Comparison of ENCODE assay signal across 17 cellular contexts in the genomic region with DNA sequence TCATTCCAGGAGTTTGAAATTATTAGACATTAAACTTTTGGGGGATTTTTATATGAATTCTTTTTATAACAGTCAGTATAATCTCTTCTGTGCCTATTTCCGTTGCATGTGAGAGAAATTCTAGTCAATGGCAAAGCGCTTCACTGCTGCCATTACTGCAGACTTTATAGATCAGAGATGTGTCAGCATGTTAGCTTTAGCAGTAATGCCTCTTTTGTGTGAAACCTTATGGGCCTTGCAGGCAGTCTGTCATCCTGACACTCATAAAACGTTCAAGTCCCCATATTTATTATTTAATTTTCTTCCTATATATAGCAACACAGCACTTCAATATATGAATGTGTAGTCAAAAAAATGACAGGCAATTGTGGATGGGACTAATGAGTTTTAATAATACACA.
"Had no signal": no experiment of that assay in that cellular context is flagged by ENCODE, and none has a peak within 500 bp of the region (broad histone marks: within the 10 kb centered on the region; RNA-seq: fewer than 3 reads in every experiment).

No MANE protein-coding gene starts in this region.

- DNase-seq: effector CD4-positive, alpha-beta T cell; endodermal cell; heart left ventricle; hippocampal formation; left colon; left ventricle myocardium superior; mesenchymal stem cell; midbrain; retina; right lobe of liver; spleen; stimulated activated CD4-positive, alpha-beta T cell treated with anti-CD3 and anti-CD28 coated beads, Interleukin-15, amount 100 ng/mL, for 24 hours; stimulated activated CD4-positive, alpha-beta T cell treated with anti-CD3 and anti-CD28 coated beads, Interleukin-1b, Interleukin-23, amount 100 ng/mL, for 48 hours; stimulated activated CD4-positive, alpha-beta T cell treated with anti-CD3 and anti-CD28 coated beads, Interleukin-4, amount 100 ng/mL, for 24 hours; upper lobe of right lung had no signal

- ATAC-seq: heart left ventricle; left colon; left ventricle myocardium superior; natural killer cell treated with Interleukin-12 subunit alpha and Interleukin-12 subunit beta and Interleukin-15 and Interleukin-18, amount 100 ng/mL, for 72 hours; right lobe of liver; stimulated activated memory B cell treated with anti-CD40 and anti-IgM and Interleukin-4, amounts not matched to agents 10 μg/mL and 1 μg/mL and 100 μg/mL, for 72 hours; upper lobe of right lung had no signal
